9 cellular contexts compared by ENCODE assay signal in the genomic region with DNA sequence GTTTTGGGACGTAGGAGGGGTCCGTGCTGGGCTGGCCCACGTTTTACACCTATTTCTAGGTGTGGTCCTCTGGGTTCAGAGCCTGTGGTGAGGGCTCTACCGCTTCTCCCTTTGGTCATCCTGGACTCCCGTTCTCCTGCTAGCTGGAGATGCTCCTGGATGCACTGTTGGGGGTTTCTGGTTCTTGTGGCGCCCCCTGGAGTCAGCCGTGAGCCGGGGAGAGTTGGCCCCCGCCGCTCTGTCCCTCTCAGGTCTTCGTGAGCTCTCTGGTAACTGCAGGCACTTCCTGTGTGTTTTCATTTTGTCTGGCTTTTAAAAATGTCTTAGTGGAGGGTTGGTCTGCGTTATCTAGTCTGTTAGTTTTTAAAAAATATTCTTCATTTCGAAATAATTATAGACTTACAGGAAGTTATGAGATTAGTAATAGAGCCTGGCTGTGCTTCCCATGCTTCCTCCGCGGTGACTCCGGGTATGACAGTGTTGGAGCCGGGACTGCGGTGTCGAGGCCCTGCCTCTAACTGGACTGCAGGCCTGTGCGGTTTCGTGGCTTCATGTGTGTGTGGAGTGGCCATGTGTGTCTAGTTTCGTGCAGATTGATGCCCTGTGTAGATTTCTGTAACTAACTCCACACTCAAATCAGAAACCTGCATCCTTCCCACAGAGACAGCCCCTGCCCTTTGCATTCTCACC.
DNase-seq lines count a peak whose midpoint lies in the region; ATAC-seq and TF ChIP-seq lines count a peak whose summit lies in the region.
"Had no signal": no experiment of that assay in that cellular context is flagged by ENCODE, and none has a peak within 500 bp of the region (broad histone marks: within the 10 kb centered on the region; RNA-seq: fewer than 3 reads in every experiment).

No MANE protein-coding gene starts in this region.

- peaks cover 25% of the 10 kb centered on the region for H3K36me3 Mint-ChIP-seq in activated CD4-positive, alpha-beta T cell treated with anti-CD3 and anti-CD28 coated beads, Interleukin-2, amount 10 ng/mL, durations not matched to agents 24 days and 14 days (ENCODE audit: low read depth)

- H3K36me3 ChIP-seq in heart left ventricle, result peaks cover 0 to 42% (median 15%) of the 10 kb centered on the region in 9 donors
- peaks cover 8% of the 10 kb centered on the region for H3K36me3 ChIP-seq in upper lobe of right lung

- no peaks in the 10 kb centered on the region for H3K9me3 Mint-ChIP-seq in activated CD4-positive, alpha-beta T cell treated with anti-CD3 and anti-CD28 coated beads, Interleukin-2, amount 10 ng/mL, durations not matched to agents 24 days and 14 days
- H3K9me3 Mint-ChIP-seq: naive B cell had no signal

- H3K27me3 ChIP-seq in heart left ventricle (no peaks in the 10 kb centered on the region), upper lobe of right lung (no peaks in the 10 kb centered on the region)

- peaks cover 7% of the 10 kb centered on the region for H3K4me1 Mint-ChIP-seq in activated CD4-positive, alpha-beta T cell treated with anti-CD3 and anti-CD28 coated beads, Interleukin-2, amount 10 ng/mL, durations not matched to agents 24 days and 14 days

- peak in 10 of 12 donors; percentile 11 to 57 (median 46) for TF ChIP-seq CTCF in heart left ventricle (IDR thresholded peaks at IDR 0.05)
- TF ChIP-seq CTCF in upper lobe of right lung (IDR thresholded peaks at IDR 0.05), result peak; percentile 46

- intact Hi-C loops in heart left ventricle (cut with DNase I), result loop anchor here in 3 of 10 donors (2.0 to 5.0 kb wide), 2 partner anchors 135 to 136 kb away; no protein-coding TSS in a partner anchor
- intact Hi-C loops in Right ventricle myocardium superior (cut with DNase I), result no loop called here
- intact Hi-C loops in activated CD4-positive, alpha-beta T cell treated with anti-CD3 and anti-CD28 coated beads, Interleukin-2, amount 10 ng/mL, durations not matched to agents 24 days and 14 days (cut with micrococcal nuclease), result loop anchor here (2.0 kb wide), 1 partner anchor 135 kb away; no protein-coding TSS in a partner anchor
- intact Hi-C loops in upper lobe of right lung (cut with DNase I), result loop anchor here (10.0 kb wide), 1 partner anchor 133 kb away; no protein-coding TSS in a partner anchor

- H3K27ac ChIP-seq in heart left ventricle (no peak overlapping the region), upper lobe of right lung (no peak overlapping the region)

- no peak for TF ChIP-seq POLR2A in heart left ventricle (IDR thresholded peaks at IDR 0.05)

- H3K4me3 Mint-ChIP-seq in activated CD4-positive, alpha-beta T cell treated with anti-CD3 and anti-CD28 coated beads, Interleukin-2, amount 10 ng/mL, durations not matched to agents 24 days and 14 days, result no peak overlapping the region

- no peaks in the 10 kb centered on the region for H3K27me3 Mint-ChIP-seq in activated CD4-positive, alpha-beta T cell treated with anti-CD3 and anti-CD28 coated beads, Interleukin-2, amount 10 ng/mL, durations not matched to agents 24 days and 14 days

- no peaks in the 10 kb centered on the region for H3K9me3 ChIP-seq in heart left ventricle
- no peaks in the 10 kb centered on the region for H3K9me3 ChIP-seq in upper lobe of right lung

- DNase-seq in heart left ventricle, result peak in 1 of 5 donors; percentile 26
- DNase-seq in Right ventricle myocardium superior, result no peak
- peak; percentile 69 for DNase-seq in activated CD4-positive, alpha-beta T cell treated with anti-CD3 and anti-CD28 coated beads, Interleukin-2, amount 10 ng/mL, durations not matched to agents 24 days and 14 days
- peak; percentile 32 for DNase-seq in germinal center (ENCODE audit: low spot score)
- DNase-seq in upper lobe of right lung, result no peak
- DNase-seq in SIG-M5 treated with dmso at 0.1 percent for 504 hours (lab: John Stamatoyannopoulos, UW; ENCODE audit: unreplicated experiment), result no peak
- no peak for DNase-seq in NCI-H2107 treated with DMSO at 0.1 percent for 48 hours (lab: John Stamatoyannopoulos, UW; ENCODE audit: unreplicated experiment)
- DNase-seq: naive B cell had no signal

- peak in 1 of 4 donors; percentile 31 for ATAC-seq in heart left ventricle
- ATAC-seq in Right ventricle myocardium superior (ENCODE audit: poor library complexity), result no peak
- ATAC-seq in upper lobe of right lung, result peak; percentile 32
- no peak for ATAC-seq in HG03565 (IDR thresholded peaks at IDR 0.05; ENCODE audit: unreplicated experiment)

- H3K4me1 ChIP-seq in heart left ventricle (peaks cover 0 to 15% (median 4%) of the 10 kb centered on the region in 12 donors), upper lobe of right lung (no peaks in the 10 kb centered on the region)

- no peak overlapping the region for H3K27ac Mint-ChIP-seq in activated CD4-positive, alpha-beta T cell treated with anti-CD3 and anti-CD28 coated beads, Interleukin-2, amount 10 ng/mL, durations not matched to agents 24 days and 14 days

- no peak overlapping the region for H3K4me3 ChIP-seq in heart left ventricle
- no peak overlapping the region for H3K4me3 ChIP-seq in upper lobe of right lung

- 71 to 75% (median 73%) methylated on average over 22 of the region's 22 CpGs for WGBS in heart left ventricle, 4 donors

Comparison
In these comparisons a context has a peak if more than half of its experiments do, and no peak if none do; other contexts are left out.
1. DNase-seq: peak in activated CD4-positive, alpha-beta T cell treated with anti-CD3 and anti-CD28 coated beads, Interleukin-2, amount 10 ng/mL, durations not matched to agents 24 days and 14 days (single experiment) and germinal center (single experiment); none in Right ventricle myocardium superior (single experiment), upper lobe of right lung (single experiment), SIG-M5 treated with dmso at 0.1 percent for 504 hours (single experiment) and NCI-H2107 treated with DMSO at 0.1 percent for 48 hours (single experiment).